In the genomic region with DNA sequence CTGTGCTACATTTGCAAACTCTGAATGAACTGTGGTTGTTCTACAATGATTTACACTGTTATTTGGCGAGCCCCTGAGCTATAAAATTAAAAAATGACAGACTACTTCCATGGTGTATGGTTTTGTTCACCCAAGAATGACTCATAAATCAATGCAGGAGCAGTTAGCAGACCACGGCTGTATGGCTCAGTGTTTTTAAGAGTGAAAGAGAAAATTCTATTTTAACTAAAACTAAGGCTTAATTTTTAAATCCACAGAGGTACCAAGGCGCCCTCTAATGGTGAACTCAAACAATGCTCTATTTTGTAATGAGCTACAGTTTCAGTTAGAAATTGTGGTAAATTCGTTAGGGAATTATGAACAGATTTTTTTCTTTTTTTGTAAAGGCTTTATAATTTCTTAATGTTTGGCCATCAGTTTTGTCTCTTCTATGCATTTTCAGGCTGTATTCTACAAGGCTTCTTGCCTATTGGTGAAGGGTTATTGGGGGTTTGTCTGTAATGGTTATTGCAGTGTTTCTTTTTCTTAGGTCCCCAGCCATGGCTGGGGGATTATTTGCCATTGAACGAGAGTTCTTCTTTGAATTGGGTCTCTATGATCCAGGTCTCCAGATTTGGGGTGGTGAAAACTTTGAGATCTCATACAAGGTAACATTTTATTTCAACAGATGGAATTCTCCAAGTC, we compare ENCODE assay signal across 8 cellular contexts. TPM values are rescaled to one million over a fixed set of nuclear protein-coding genes. Genes with fewer than 3 reads are reported as not detected.
A peak's percentile ranks its signal among the peaks of the same experiment; 100 is the strongest.
DNase-seq lines count a peak whose midpoint lies in the region; ATAC-seq and TF ChIP-seq lines count a peak whose summit lies in the region.

No MANE protein-coding gene starts in this region.

- H3K4me2 ChIP-seq in IMR-90 (ENCODE audit: low read depth, low read length) = no peak overlapping the region

- H4K8ac ChIP-seq in IMR-90 (ENCODE audit: low read depth in 2 of 2, low read length in 2 of 2) = no peak overlapping the region

- H3K27ac ChIP-seq in IMR-90 (ENCODE audit: insufficient read depth, low read length) (no peak overlapping the region), ascending aorta (peak overlapping the region in 1 of 2 donors; percentile 31), upper lobe of right lung (no peak overlapping the region)

- H2BK20ac ChIP-seq in IMR-90 (ENCODE audit: low read depth, low read length) = no peak overlapping the region

- no peak for DNase-seq in BJ (ENCODE audit: low read depth)
- DNase-seq in GM13976 (ENCODE audit: low spot score) = peak; percentile 32
- peak; percentile 66 for DNase-seq in IMR-90
- no peak for DNase-seq in ascending aorta (ENCODE audit: low spot score in 2 of 2)
- DNase-seq in kidney epithelial cell (ENCODE audit: low read depth) = peak; percentile 12
- DNase-seq in upper lobe of right lung = no peak
- no peak for DNase-seq in LoVo (ENCODE audit: low spot score)

- no peak overlapping the region for H3K18ac ChIP-seq in IMR-90 (ENCODE audit: low read depth, low read length)

- no peak overlapping the region for H4K91ac ChIP-seq in IMR-90 (ENCODE audit: insufficient read depth, low read depth, low read length)

- no peaks in the 10 kb centered on the region for H4K20me1 ChIP-seq in IMR-90 (ENCODE audit: insufficient read depth, low read length)

- no peak overlapping the region for H4K5ac ChIP-seq in IMR-90 (ENCODE audit: low read depth, low read length)

- no peaks in the 10 kb centered on the region for H3K9me1 ChIP-seq in IMR-90 (ENCODE audit: insufficient read depth, low read length)

- no peak overlapping the region for H2AK9ac ChIP-seq in IMR-90 (replicated peaks; ENCODE audit: low read depth, low read length, poor library complexity)

- H3K4me3 ChIP-seq in BJ (ENCODE audit: low read depth, low read length) (no peak overlapping the region), IMR-90 (ENCODE audit: insufficient read depth, low read depth, low read length) (no peak overlapping the region), ascending aorta (no peak overlapping the region), kidney epithelial cell (ENCODE audit: low read depth, low read length) (no peak overlapping the region), upper lobe of right lung (no peak overlapping the region)

- H3K4me1 ChIP-seq in IMR-90 (ENCODE audit: control insufficient read depth, insufficient read depth, low read length) (no peaks in the 10 kb centered on the region), ascending aorta (peaks cover 0 to 7% of the 10 kb centered on the region in 2 donors), upper lobe of right lung (no peaks in the 10 kb centered on the region)

- H3K36me3 ChIP-seq in BJ (ENCODE audit: control insufficient read depth, insufficient read depth, low read length) (no peaks in the 10 kb centered on the region), IMR-90 (ENCODE audit: control insufficient read depth, insufficient read depth, low read length) (no peaks in the 10 kb centered on the region; the same call in 1 of the 2 replicates), ascending aorta (peaks cover 3 to 16% of the 10 kb centered on the region in 2 donors), kidney epithelial cell (ENCODE audit: control insufficient read depth, insufficient read depth, low read length) (no peaks in the 10 kb centered on the region), upper lobe of right lung (no peaks in the 10 kb centered on the region)

- H3K27me3 ChIP-seq in BJ (ENCODE audit: control insufficient read depth, insufficient read depth, low read length) (no peaks in the 10 kb centered on the region), IMR-90 (ENCODE audit: control insufficient read depth, insufficient read depth, low read length) (no peaks in the 10 kb centered on the region), ascending aorta (no peaks in the 10 kb centered on the region), kidney epithelial cell (ENCODE audit: control insufficient read depth, insufficient read depth, low read length) (no peaks in the 10 kb centered on the region), upper lobe of right lung (no peaks in the 10 kb centered on the region)

- 80% methylated on average over 2 of the region's 5 CpGs; no CpG with 5 or more reads in 1 of the 2 experiments for WGBS in IMR-90 (ENCODE audit: extremely low coverage in 2 of 2, insufficient read length in 1 of 2), 2 experiments

- no peaks in the 10 kb centered on the region for H3K79me1 ChIP-seq in IMR-90 (ENCODE audit: low read depth in 1 of 2, low read length in 2 of 2)

- H2BK15ac ChIP-seq in IMR-90 (ENCODE audit: low read depth, low read length) = no peak overlapping the region

- H3K56ac ChIP-seq in IMR-90 (ENCODE audit: extremely low read depth, insufficient read depth, low read length) = no peak overlapping the region

- H2AK5ac ChIP-seq in IMR-90 (ENCODE audit: low read depth, low read length) = no peak overlapping the region

- CTCF ChIA-PET in BJ (lab: Yijun Ruan, JAX) (interaction anchor here (0.6 to 2.9 kb wide), 23 partner anchors 8 to 296 kb away, joined by 3 to 24 read pairs (median 4); no protein-coding TSS in a partner anchor), IMR-90 (lab: Yijun Ruan, JAX) (interaction anchor here (0.5 to 2.6 kb wide), 24 partner anchors 9 to 643 kb away, joined by 3 to 16 read pairs (median 4); no protein-coding TSS in a partner anchor)

- peak; percentile 65 for TF ChIP-seq CTCF in BJ (IDR thresholded peaks at IDR 0.05; ENCODE audit: insufficient read depth, low read depth, low read length)
- TF ChIP-seq CTCF in GM13976 (IDR thresholded peaks at IDR 0.05; ENCODE audit: borderline replicate concordance, control extremely low read depth, extremely low read depth, insufficient read depth, missing control alignments) = peak; percentile 51
- TF ChIP-seq CTCF in IMR-90 (conservative IDR thresholded peaks at IDR 0.05; ENCODE audit: low read depth, low read length) = peak; percentile 74
- peak; percentile 44 to 86 (median 64) for TF ChIP-seq CTCF in ascending aorta (IDR thresholded peaks at IDR 0.05)
- TF ChIP-seq CTCF in kidney epithelial cell (IDR thresholded peaks at IDR 0.05; ENCODE audit: insufficient read depth, low read length, poor library complexity, severe bottlenecking) = peak; percentile 64
- peak; percentile 75 for TF ChIP-seq CTCF in upper lobe of right lung (IDR thresholded peaks at IDR 0.05)

- in situ Hi-C loops in GM13976 (cut with MboI; ENCODE audit: low sequenced_read_pairs, unreplicated experiment) (no loop called here), IMR-90 (cut with MboI; ENCODE audit: low sequenced_read_pairs) (no loop called here)

- H3K9me3 ChIP-seq in IMR-90 (ENCODE audit: control insufficient read depth, insufficient read depth, low read length) = no peaks in the 10 kb centered on the region
- no peaks in the 10 kb centered on the region for H3K9me3 ChIP-seq in ascending aorta
- no peaks in the 10 kb centered on the region for H3K9me3 ChIP-seq in upper lobe of right lung

- H2BK120ac ChIP-seq in IMR-90 (ENCODE audit: low read depth, low read length) = no peak overlapping the region

- dilution Hi-C loops in IMR-90 (cut with HindIII; ENCODE audit: low sequenced_read_pairs, unreplicated experiment) = no loop called here

- POLR2A ChIA-PET in BJ (lab: Charles Lee) = no interaction called here
- POLR2A ChIA-PET in IMR-90 (lab: Charles Lee; ENCODE audit: unreplicated experiment) = no interaction called here

- intact Hi-C loops in IMR-90 (cut with micrococcal nuclease) = loop anchor here (1.0 to 2.0 kb wide), 3 partner anchors 45 to 287 kb away; no protein-coding TSS in a partner anchor
- intact Hi-C loops in ascending aorta (cut with DNase I) = loop anchor here (2.0 to 5.0 kb wide), 2 partner anchors 277 to 289 kb away; no protein-coding TSS in a partner anchor
- intact Hi-C loops in upper lobe of right lung (cut with DNase I) = no loop called here

- ATAC-seq in IMR-90 (ENCODE audit: low read depth) (peak; percentile 75), upper lobe of right lung (peak; percentile 26), HG02870 (IDR thresholded peaks at IDR 0.05; ENCODE audit: unreplicated experiment) (no peak)

- no peak overlapping the region for H2AFZ ChIP-seq in IMR-90 (replicated peaks; ENCODE audit: low read length, poor library complexity)

- TF ChIP-seq POLR2A in IMR-90 (IDR thresholded peaks at IDR 0.05; ENCODE audit: low read depth, low read length) = no peak

- BruUV-seq in IMR-90 (replicated peaks; lab: Mats Ljungman, UMichigan) = no TSS peak

- no peak overlapping the region for H2BK5ac ChIP-seq in IMR-90 (ENCODE audit: low read depth, low read length, poor library complexity, severe bottlenecking)

- peak; percentile 63 for TF ChIP-seq RAD21 in IMR-90 (IDR thresholded peaks at IDR 0.05; ENCODE audit: low read length)

- H3K14ac ChIP-seq in IMR-90 (replicated peaks; ENCODE audit: low read depth, low read length) = no peak overlapping the region

- H3K23ac ChIP-seq in IMR-90 (ENCODE audit: low read depth, low read length) = no peak overlapping the region

- no peak overlapping the region for H3K4ac ChIP-seq in IMR-90 (ENCODE audit: low read depth, low read length)

- no peak overlapping the region for H3K9ac ChIP-seq in IMR-90 (ENCODE audit: low read depth, low read length)

TF ChIP-seq in IMR-90, 13 proteins besides CTCF, POLR2A, EP300 and RAD21:
- TF ChIP-seq RFX5 (IDR thresholded peaks at IDR 0.05; ENCODE audit: low read depth, low read length) (no peak), SMC3 (IDR thresholded peaks at IDR 0.05; ENCODE audit: low read depth, low read length) (peak; percentile 53; the same call in 1 of the 2 replicates)

RNA-seq across cellular contexts. Expression of a gene that starts 32.5 kb away (rescaled TPM):
- polyA plus RNA-seq in BJ (2011; rRNA removed) = 32.7 and 68.5 TPM in 2 replicates
- polyA minus RNA-seq in BJ (2011; rRNA and poly(A)+ RNA removed) = 14.8 and 17.6 TPM in 2 replicates
- 49.3 and 112 TPM in 2 replicates for total RNA-seq in IMR-90 (2012; rRNA removed)
- polyA plus RNA-seq in IMR-90 (2012; rRNA removed) = 83.2 and 106 TPM in 2 replicates
- polyA plus RNA-seq in IMR-90 (2012; cell fraction: cytosol; rRNA removed) = 19.0 and 21.0 TPM in 2 replicates
- 9.2 and 30.2 TPM in 2 replicates for polyA plus RNA-seq in IMR-90 (2012; cell fraction: nucleus; rRNA removed; ENCODE audit: low replicate concordance)
- total RNA-seq in ascending aorta = 36.1 TPM
- total RNA-seq in kidney epithelial cell = 25.4 and 29.9 TPM in 2 replicates
- total RNA-seq in upper lobe of right lung = 43.4 TPM

Comparison
In these comparisons a context has a peak if more than half of its experiments do, and no peak if none do; other contexts are left out.
1. DNase-seq: peak in GM13976 (single experiment), IMR-90 (single experiment) and kidney epithelial cell (single experiment); none in BJ (single experiment), ascending aorta (0 of 2), upper lobe of right lung (single experiment) and LoVo (single experiment).
2. Peak in every context shown above with its lines, with median percentiles within 50 percentile points of each other: CTCF ChIP-seq.